In genomic region chr10:118994321-118994720, GRCh38 we compare ENCODE assay signal across 11 cellular contexts.
"Had no signal": no experiment of that assay in that cellular context is flagged by ENCODE, and none has a peak within 500 bp of the region (broad histone marks: within the 10 kb centered on the region; RNA-seq: fewer than 3 reads in every experiment).

No MANE protein-coding gene starts in this region.

- H2AFZ ChIP-seq: GM23248, GM23338 had no signal

- H3K9me3 ChIP-seq: HAP-1 had no signal

- FAIRE-seq: H1, H54 had no signal

- H3K4me3 Mint-ChIP-seq: GM23338, H9, HFFc6 had no signal

- H3K36me3 ChIP-seq: HAP-1 had no signal

- H3K9ac ChIP-seq: GM23248 had no signal

- H3K4me2 ChIP-seq: GM23338 had no signal

- H3K9me3 Mint-ChIP-seq: GM23338 had no signal

- H3K4me1 ChIP-seq: HAP-1 had no signal

- H3K27ac Mint-ChIP-seq: GM23338, H9, HFFc6 had no signal

- H3K4me1 Mint-ChIP-seq: GM23338 had no signal

- H3K27ac ChIP-seq: GM23248 had no signal

- H3K4me3 ChIP-seq: GM23248, GM23338, HAP-1 had no signal

- ATAC-seq: GM23338, HCT116 had no signal

- DNase-seq: GM23248, GOT3, H7, H9, HCEC 1CT, HFFc6 had no signal
